ENCODE assay signal across 8 cellular contexts in genomic region chr5:128083811-128084227, GRCh38. TPM values are rescaled to one million over a fixed set of nuclear protein-coding genes. Genes with fewer than 3 reads are reported as not detected.
DNase-seq lines count a peak whose midpoint lies in the region; ATAC-seq and TF ChIP-seq lines count a peak whose summit lies in the region.

No MANE protein-coding gene starts in this region.

- POLR2A ChIA-PET in T-cell (lab: Charles Lee): interaction anchor here in 1 of 2 donors (1.0 kb wide), 1 partner anchor 191 kb away, joined by 3 read pairs; no protein-coding TSS in a partner anchor

- DNase-seq in activated T-cell treated with anti-CD3 and anti-CD28 coated beads, Interleukin-2, amount 50 U/mL, for 72 hours: no peak
- DNase-seq in activated T-cell treated with anti-CD3 and anti-CD28 coated beads, Interleukin-2, amount 50 U/mL, for 48 hours: no peak
- DNase-seq in T-cell: peak in 2 of 34 experiments; percentile 0 to 3
- no peak for DNase-seq in glutamatergic neuron
- DNase-seq in renal cortical epithelial cell (ENCODE audit: low read depth): peak; percentile 11
- no peak for DNase-seq in globus pallidus (ENCODE audit: low spot score)
- DNase-seq in KBM-7: no peak

- peaks cover 0 to 2% of the 10 kb centered on the region in 2 donors for H3K9me3 Mint-ChIP-seq in activated T-cell treated with anti-CD3 and anti-CD28 coated beads, Interleukin-2, amount 50 U/mL, for 72 hours
- H3K9me3 Mint-ChIP-seq in T-cell (no peaks in the 10 kb centered on the region), glutamatergic neuron (ENCODE audit: unreplicated experiment) (peaks cover 11% of the 10 kb centered on the region)

- H3K4me1 Mint-ChIP-seq in activated T-cell treated with anti-CD3 and anti-CD28 coated beads, Interleukin-2, amount 50 U/mL, for 72 hours (ENCODE audit: low read depth): peaks cover 58% of the 10 kb centered on the region
- H3K4me1 Mint-ChIP-seq in T-cell (peaks cover 62 to 69% (median 65%) of the 10 kb centered on the region in 3 donors), glutamatergic neuron (ENCODE audit: low read depth, unreplicated experiment) (peaks cover 36% of the 10 kb centered on the region)

- in situ Hi-C loops in KBM-7 (cut with MboI; ENCODE audit: low pct_unique_long_range_greater_than_20kb, low sequenced_read_pairs): no loop called here

- ATAC-seq in activated T-cell treated with anti-CD3 and anti-CD28 coated beads, Interleukin-2, amount 50 U/mL, for 72 hours (replicated peaks in 1 of 2): peak; percentile 25 to 47
- peak; percentile 31 for ATAC-seq in HG02970 (IDR thresholded peaks at IDR 0.05; ENCODE audit: low FRiP score, unreplicated experiment)
- peak; percentile 17 to 36 (median 25) for ATAC-seq in T-cell (replicated peaks in 1 of 4)

- TF ChIP-seq CTCF in glutamatergic neuron (IDR thresholded peaks at IDR 0.05; ENCODE audit: partially characterized antibody, unreplicated experiment): peak; percentile 17

- H3K36me3 Mint-ChIP-seq in activated T-cell treated with anti-CD3 and anti-CD28 coated beads, Interleukin-2, amount 50 U/mL, for 72 hours (ENCODE audit: insufficient read depth in 2 of 2): peaks cover 7 to 8% of the 10 kb centered on the region in 2 donors
- H3K36me3 Mint-ChIP-seq in T-cell (peaks cover 4% of the 10 kb centered on the region), glutamatergic neuron (ENCODE audit: unreplicated experiment) (no peaks in the 10 kb centered on the region)

- no peaks in the 10 kb centered on the region for H3K27me3 Mint-ChIP-seq in activated T-cell treated with anti-CD3 and anti-CD28 coated beads, Interleukin-2, amount 50 U/mL, for 72 hours (ENCODE audit: low read depth)
- H3K27me3 Mint-ChIP-seq in T-cell (no peaks in the 10 kb centered on the region), glutamatergic neuron (ENCODE audit: unreplicated experiment) (peaks cover 7% of the 10 kb centered on the region)

- H3K4me3 Mint-ChIP-seq in activated T-cell treated with anti-CD3 and anti-CD28 coated beads, Interleukin-2, amount 50 U/mL, for 72 hours: no peak overlapping the region
- peak overlapping the region in 2 of 3 donors; percentile 42 to 89 for H3K4me3 Mint-ChIP-seq in T-cell
- no peak overlapping the region for H3K4me3 Mint-ChIP-seq in glutamatergic neuron (ENCODE audit: unreplicated experiment)

- CTCF ChIA-PET in T-cell (lab: Charles Lee): no interaction called here

- H3K27ac Mint-ChIP-seq in activated T-cell treated with anti-CD3 and anti-CD28 coated beads, Interleukin-2, amount 50 U/mL, for 72 hours: no peak overlapping the region
- H3K27ac Mint-ChIP-seq in T-cell (no peak overlapping the region), glutamatergic neuron (ENCODE audit: unreplicated experiment) (no peak overlapping the region)

RNA-seq across cellular contexts. Expression of gene SLC12A2, which starts 0.3 kb away (rescaled TPM):
- 10 to 100 TPM; 25.6 to 27.4 TPM for total RNA-seq in activated T-cell treated with anti-CD3 and anti-CD28 coated beads, Interleukin-2, amount 50 U/mL, for 72 hours
- total RNA-seq in T-cell: 10 to 100 TPM; 10.5 to 15.9 (median 12.4) TPM
- total RNA-seq in glutamatergic neuron (ENCODE audit: unreplicated experiment): 29.2 TPM
- 31.6 and 41.3 TPM in 2 replicates for total RNA-seq in renal cortical epithelial cell

Comparison
In these comparisons a context has a peak if more than half of its experiments do, and no peak if none do; other contexts are left out.
1. H3K4me3 Mint-ChIP-seq: peak in T-cell (2 of 3); none in activated T-cell treated with anti-CD3 and anti-CD28 coated beads, Interleukin-2, amount 50 U/mL, for 72 hours (0 of 2) and glutamatergic neuron (single experiment).
2. Peak in every context shown above with its lines, with median percentiles within 50 percentile points of each other: ATAC-seq.